25 cellular contexts compared by ENCODE assay signal in the genomic region with DNA sequence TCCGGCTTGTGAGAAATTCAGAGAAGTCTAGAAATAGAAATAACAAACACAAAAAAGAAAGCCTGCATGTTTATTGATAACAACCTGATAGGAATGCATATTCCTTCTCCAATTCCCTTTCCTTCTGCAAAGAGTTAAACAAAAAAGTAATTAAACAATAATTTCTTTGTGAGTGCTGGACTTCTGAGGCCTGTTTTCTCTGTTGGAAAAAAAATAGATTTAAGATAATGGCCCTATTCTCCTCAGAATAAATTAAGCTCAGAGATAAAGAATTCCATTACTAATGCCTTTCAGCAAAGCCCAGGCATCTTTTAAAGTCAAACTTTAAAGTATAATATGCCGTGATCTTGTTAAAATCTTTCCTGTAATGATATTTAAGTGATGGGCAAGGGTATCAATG.
"Had no signal": no experiment of that assay in that cellular context is flagged by ENCODE, and none has a peak within 500 bp of the region (broad histone marks: within the 10 kb centered on the region; RNA-seq: fewer than 3 reads in every experiment).

No MANE protein-coding gene starts in this region.

- H3K27ac ChIP-seq: esophagus muscularis mucosa, foreskin keratinocyte, hepatocyte, left lung, neural progenitor cell, psoas muscle, sigmoid colon, transverse colon, upper lobe of right lung, uterus had no signal

- DNase-seq: cortex of kidney; effector CD8-positive, alpha-beta T cell; endodermal cell; foreskin keratinocyte; head of caudate nucleus; kidney; left cardiac atrium; left lung; mesenchymal stem cell; mucosa of descending colon; naive thymus-derived CD4-positive, alpha-beta T cell; posterior cingulate gyrus; psoas muscle; right cardiac atrium; sigmoid colon; stimulated activated CD4-positive, alpha-beta T cell treated with anti-CD3 and anti-CD28 coated beads, Interleukin-2, amount 100 ng/mL, for 24 hours; stimulated activated CD4-positive, alpha-beta T cell treated with anti-CD3 and anti-CD28 coated beads, Interleukin-4, amount 100 ng/mL, for 24 hours; stimulated activated naive CD8-positive, alpha-beta T cell treated with anti-CD3 and anti-CD28 coated beads, Interleukin-15, Interleukin-2, amounts not matched to agents 100 U/mL and 50 U/mL, for 24 hours; transverse colon; upper lobe of right lung; uterus had no signal

- ATAC-seq: foreskin keratinocyte; left cardiac atrium; left lung; mucosa of descending colon; naive thymus-derived CD4-positive, alpha-beta T cell; psoas muscle; right cardiac atrium; stimulated activated memory B cell treated with anti-CD40 and anti-IgM and Interleukin-4, amounts not matched to agents 10 μg/mL and 1 μg/mL and 100 μg/mL, for 72 hours; stimulated activated naive CD8-positive, alpha-beta T cell treated with anti-CD3 and anti-CD28 coated beads, Interleukin-15, Interleukin-2, amounts not matched to agents 100 U/mL and 50 U/mL, for 24 hours; upper lobe of right lung had no signal

- FAIRE-seq: kidney had no signal
